ENCODE assay signal across 8 cellular contexts in the genomic region with DNA sequence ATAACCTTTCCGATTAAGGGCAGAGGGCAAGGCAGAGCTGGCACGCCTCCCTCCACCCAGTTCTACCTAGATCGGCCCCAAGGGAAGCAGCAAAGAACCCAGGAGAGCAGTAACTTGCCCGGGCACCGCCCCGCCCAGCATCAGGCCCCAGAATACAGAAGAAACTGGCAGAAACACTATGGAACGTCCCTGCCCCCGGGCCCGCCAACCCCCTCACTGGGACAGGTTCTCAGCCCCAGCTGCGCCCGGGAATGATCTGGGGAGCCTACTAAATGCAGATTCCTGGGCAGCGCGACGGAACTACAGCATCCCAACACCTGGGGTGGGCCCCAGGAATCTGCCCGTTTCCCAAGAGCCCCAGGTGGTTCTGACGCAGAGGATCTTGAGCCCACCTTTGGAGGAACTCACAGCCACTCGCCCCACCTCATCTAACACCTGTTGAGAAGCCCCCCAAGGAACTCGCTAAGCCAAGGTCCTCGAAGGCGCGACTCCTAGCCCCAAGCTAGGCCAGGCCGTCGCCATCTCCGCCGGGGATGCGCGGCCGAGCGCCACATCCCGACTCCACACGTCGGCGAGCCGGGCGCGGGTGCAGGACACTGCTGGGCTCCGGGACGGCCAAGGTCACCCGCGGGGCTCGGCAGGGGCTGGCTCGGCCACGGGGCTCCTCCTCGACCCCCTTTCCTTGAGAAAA. TPM values are rescaled to one million over a fixed set of nuclear protein-coding genes. Genes with fewer than 3 reads are reported as not detected.
DNase-seq lines count a peak whose midpoint lies in the region; ATAC-seq lines count a peak whose summit lies in the region.

No MANE protein-coding gene starts in this region.

- peaks cover 17% of the 10 kb centered on the region for H3K9me3 ChIP-seq in NT2/D1 (ENCODE audit: insufficient read depth, low read length)
- no peaks in the 10 kb centered on the region for H3K9me3 ChIP-seq in endocrine pancreas (ENCODE audit: control insufficient read depth, low read length)
- peaks cover 0 to 6% of the 10 kb centered on the region in 2 donors for H3K9me3 ChIP-seq in muscle layer of duodenum (ENCODE audit: control insufficient read depth in 1 of 2, low read length in 2 of 2)

- H3K4me3 ChIP-seq in NT2/D1 (ENCODE audit: insufficient read length, low read depth) (peak overlapping the region; percentile 81), endocrine pancreas (ENCODE audit: control insufficient read depth, insufficient read depth, low read length) (no peak overlapping the region), muscle layer of duodenum (ENCODE audit: low read depth in 1 of 2, low read length in 2 of 2) (peak overlapping the region; percentile 44 to 64)

- H3K27me3 ChIP-seq in NT2/D1 (ENCODE audit: insufficient read depth, insufficient read length): peaks cover 10% of the 10 kb centered on the region
- no peaks in the 10 kb centered on the region for H3K27me3 ChIP-seq in endocrine pancreas (ENCODE audit: control insufficient read depth, insufficient read depth, low read length)
- no peaks in the 10 kb centered on the region for H3K27me3 ChIP-seq in muscle layer of duodenum (ENCODE audit: low read depth, low read length)

- peaks cover 36% of the 10 kb centered on the region for H3K36me3 ChIP-seq in NT2/D1 (ENCODE audit: insufficient read depth, insufficient read length, low read length)
- no peaks in the 10 kb centered on the region for H3K36me3 ChIP-seq in endocrine pancreas (ENCODE audit: control insufficient read depth, insufficient read depth, low read length)
- H3K36me3 ChIP-seq in muscle layer of duodenum (ENCODE audit: control insufficient read depth in 1 of 2, insufficient read depth in 2 of 2, low read length in 2 of 2): peaks cover 6 to 8% of the 10 kb centered on the region in 2 donors

- peaks cover 13% of the 10 kb centered on the region for H3K4me1 ChIP-seq in NT2/D1 (ENCODE audit: insufficient read depth, insufficient read length)
- H3K4me1 ChIP-seq in endocrine pancreas (ENCODE audit: control insufficient read depth, insufficient read depth, low read length): no peaks in the 10 kb centered on the region
- H3K4me1 ChIP-seq in muscle layer of duodenum (ENCODE audit: control insufficient read depth in 1 of 2, insufficient read depth in 2 of 2, low read length in 2 of 2): peaks cover 0 to 8% of the 10 kb centered on the region in 2 donors

- H3K27ac ChIP-seq in muscle layer of duodenum (ENCODE audit: low read length): no peak overlapping the region

- peak; percentile 12 for DNase-seq in Daoy (ENCODE audit: low read depth)
- DNase-seq in NT2/D1 (ENCODE audit: low read depth, low spot score): no peak
- DNase-seq in NCI-H1436 (lab: John Stamatoyannopoulos, UW): no peak

- H3K9ac ChIP-seq in NT2/D1 (ENCODE audit: insufficient read length, low read depth): peak overlapping the region; percentile 88
- H3K9ac ChIP-seq in endocrine pancreas (ENCODE audit: control insufficient read depth, insufficient read depth, low read length): peak overlapping the region; percentile 83

- ATAC-seq in GM21717 (IDR thresholded peaks at IDR 0.05; ENCODE audit: unreplicated experiment): no peak
- ATAC-seq in GM18520 (IDR thresholded peaks at IDR 0.05; ENCODE audit: unreplicated experiment): no peak
- ATAC-seq in HG03469 (IDR thresholded peaks at IDR 0.05; ENCODE audit: unreplicated experiment): no peak

RNA-seq across cellular contexts. Expression of gene CDIP1, which starts 1.1 kb away (rescaled TPM):
- 9.7 and 11.9 TPM in 2 replicates for total RNA-seq in Daoy (2014; rRNA removed; shearing (Covaris generic))

RNA-seq across cellular contexts. Expression of gene C16orf96, which starts 18.6 kb away (rescaled TPM):
- total RNA-seq in Daoy (2014; rRNA removed; shearing (Covaris generic)): not detected in 2 replicates
